Comparison of ENCODE assay signal across 15 cellular contexts in the genomic region with DNA sequence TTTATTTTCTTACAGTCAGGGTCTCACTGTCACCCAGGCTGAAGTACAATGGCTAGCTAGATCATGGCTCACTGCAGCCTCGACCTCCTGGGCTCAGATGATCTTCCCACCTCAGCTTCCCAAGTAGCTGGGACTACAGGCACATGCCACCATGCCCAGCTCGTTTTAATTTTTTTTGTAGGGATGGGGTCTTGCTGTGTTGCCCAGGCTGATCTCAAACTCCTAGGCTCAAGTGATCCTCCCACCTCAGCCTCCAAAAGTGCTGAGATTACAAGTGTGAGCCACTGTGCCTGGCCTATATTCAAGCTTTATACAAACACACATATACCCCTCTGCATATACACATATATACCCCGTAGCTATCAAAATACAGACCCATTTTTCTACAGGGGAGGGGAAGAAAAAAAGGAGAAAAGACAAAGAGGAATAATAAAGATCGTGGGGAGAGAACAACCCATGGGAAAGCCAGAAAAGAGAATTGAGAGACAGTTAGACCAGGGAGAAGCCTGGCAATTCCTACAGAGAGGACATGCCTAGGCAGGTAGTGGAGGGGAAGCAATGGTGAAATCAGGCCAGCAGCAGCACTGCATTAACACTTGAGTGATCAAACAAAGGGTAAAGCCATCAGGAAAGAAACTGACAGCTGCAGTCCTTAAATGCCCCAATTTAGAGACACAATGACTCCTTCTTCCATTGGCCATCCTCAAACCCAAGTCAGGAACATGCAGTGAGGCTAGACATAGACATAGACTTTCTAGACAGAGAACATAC.
DNase-seq lines count a peak whose midpoint lies in the region; ATAC-seq and TF ChIP-seq lines count a peak whose summit lies in the region.
"Had no signal": no experiment of that assay in that cellular context is flagged by ENCODE, and none has a peak within 500 bp of the region (broad histone marks: within the 10 kb centered on the region; RNA-seq: fewer than 3 reads in every experiment).

No MANE protein-coding gene starts in this region.

- H3K27me3 Mint-ChIP-seq in MCF 10A (ENCODE audit: insufficient read depth, unreplicated experiment) (no peaks in the 10 kb centered on the region), type B pancreatic cell (no peaks in the 10 kb centered on the region)

- H3K4me3 Mint-ChIP-seq in MCF 10A (ENCODE audit: unreplicated experiment): peak overlapping the region; percentile 43
- H3K4me3 Mint-ChIP-seq in type B pancreatic cell: peak overlapping the region; percentile 2

- H3K4me1 Mint-ChIP-seq in MCF 10A (ENCODE audit: insufficient read depth, unreplicated experiment): peaks cover 66% of the 10 kb centered on the region
- H3K4me1 Mint-ChIP-seq in type B pancreatic cell (ENCODE audit: unreplicated experiment): peaks cover 72% of the 10 kb centered on the region

- TF ChIP-seq CTCF in MCF 10A (IDR thresholded peaks at IDR 0.05; ENCODE audit: unreplicated experiment) (no peak), type B pancreatic cell (conservative IDR thresholded peaks at IDR 0.05) (no peak)

- intact Hi-C loops in MCF 10A (cut with micrococcal nuclease): no loop called here

- POLR2A ChIA-PET in MCF 10A (lab: Yijun Ruan, JAX): interaction anchor here (0.6 to 15.1 kb wide), 11 partner anchors 8 to 239 kb away, joined by 3 to 205 read pairs (median 5); partner anchors contain the start of gene EFNA5

- CTCF ChIA-PET in MCF 10A (lab: Yijun Ruan, JAX): interaction anchor here (0.5 to 2.1 kb wide), 5 partner anchors 16 to 1299 kb away, joined by 3 to 8 read pairs (median 4); no protein-coding TSS in a partner anchor

- peak overlapping the region; percentile 92 for H3K27ac Mint-ChIP-seq in MCF 10A (ENCODE audit: low read depth, unreplicated experiment)
- peak overlapping the region; percentile 5 for H3K27ac Mint-ChIP-seq in type B pancreatic cell

- H3K36me3 Mint-ChIP-seq in MCF 10A (ENCODE audit: insufficient read depth, unreplicated experiment) (peaks cover 26% of the 10 kb centered on the region), type B pancreatic cell (peaks cover 3% of the 10 kb centered on the region)

- DNase-seq in NCI-H2227 (lab: John Stamatoyannopoulos, UW; ENCODE audit: unreplicated experiment): peak; percentile 10
- no peak for DNase-seq in NCI-H2227 treated with DMSO at 0.1 percent for 48 hours (lab: John Stamatoyannopoulos, UW)
- peak; percentile 76 for DNase-seq in NCI-H2171 treated with DMSO at 0.1 percent for 48 hours (lab: John Stamatoyannopoulos, UW)
- DNase-seq in MCF 10A (ENCODE audit: unreplicated experiment): peak; percentile 81
- no peak for DNase-seq in type B pancreatic cell (ENCODE audit: extremely low spot score, unreplicated experiment)
- no peak for DNase-seq in COR-L47 (lab: John Stamatoyannopoulos, UW)
- DNase-seq: aorta; DMS79 treated with DMSO at 0.1 percent for 48 hours; effector CD8-positive, alpha-beta T cell; gastrocnemius medialis; islet precursor cell; KBM-7; T-helper 2 cell had no signal

- no peaks in the 10 kb centered on the region for H3K9me3 Mint-ChIP-seq in MCF 10A (ENCODE audit: unreplicated experiment)
- H3K9me3 Mint-ChIP-seq in type B pancreatic cell: peaks cover 5% of the 10 kb centered on the region

- ATAC-seq in HG03571 (IDR thresholded peaks at IDR 0.05; ENCODE audit: unreplicated experiment) (no peak), HG03342 (IDR thresholded peaks at IDR 0.05; ENCODE audit: unreplicated experiment) (no peak)
- ATAC-seq: gastrocnemius medialis had no signal

- BruUV-seq in MCF 10A (replicated peaks; lab: Mats Ljungman, UMichigan): no TSS peak

Comparison
In these comparisons a context has a peak if more than half of its experiments do, and no peak if none do; other contexts are left out.
1. DNase-seq: peak in NCI-H2227 (single experiment), NCI-H2171 treated with DMSO at 0.1 percent for 48 hours (single experiment) and MCF 10A (single experiment); none in NCI-H2227 treated with DMSO at 0.1 percent for 48 hours (single experiment), type B pancreatic cell (single experiment) and COR-L47 (single experiment).